29 cellular contexts compared by ENCODE assay signal in genomic region chr11:28738549-28738948, GRCh38.
A peak's percentile ranks its signal among the peaks of the same experiment; 100 is the strongest.
DNase-seq lines count a peak whose midpoint lies in the region; ATAC-seq and TF ChIP-seq lines count a peak whose summit lies in the region.
"Had no signal": no experiment of that assay in that cellular context is flagged by ENCODE, and none has a peak within 500 bp of the region (broad histone marks: within the 10 kb centered on the region; RNA-seq: fewer than 3 reads in every experiment).

No MANE protein-coding gene starts in this region.

- H3K9me3 ChIP-seq in adrenal gland (replicated peaks in 1 of 3) = no peaks in the 10 kb centered on the region
- H3K9me3 ChIP-seq: heart left ventricle, SK-N-SH, stomach, uterus had no signal

- intact Hi-C loops in adrenal gland (cut with DNase I) = no loop called here

- H3K4me3 ChIP-seq in AG10803 (ENCODE audit: low read length) = no peak overlapping the region
- no peak overlapping the region for H3K4me3 ChIP-seq in adrenal gland
- H3K4me3 ChIP-seq: heart left ventricle, stomach, uterus had no signal

- ATAC-seq in GM18505 (IDR thresholded peaks at IDR 0.05; ENCODE audit: unreplicated experiment) = no peak
- ATAC-seq: activated CD4-positive, CD25-positive, alpha-beta regulatory T cell treated with anti-CD3 and anti-CD28 coated beads, Interleukin-2, amount 50 U/mL, for 24 hours; activated T-cell treated with anti-CD3 and anti-CD28 coated beads, Interleukin-2, amount 50 U/mL, for 72 hours; heart left ventricle; naive thymus-derived CD8-positive, alpha-beta T cell; sciatic nerve; T-helper 17 cell had no signal

- TF ChIP-seq POLR2A in GM18505 (IDR thresholded peaks at IDR 0.05; ENCODE audit: borderline replicate concordance, extremely low read depth, insufficient read depth, insufficient read length) (no peak), adrenal gland (IDR thresholded peaks at IDR 0.05) (no peak)

- peak; percentile 39 for DNase-seq in AG10803 (ENCODE audit: low read depth)
- peak; percentile 43 for DNase-seq in M059J (ENCODE audit: low read depth)
- peak; percentile 21 for DNase-seq in amniotic epithelial cell (ENCODE audit: low read depth)
- DNase-seq in kidney glomerular epithelial cell (lab: John Stamatoyannopoulos, UW) = peak; percentile 22
- no peak for DNase-seq in MV-4-11 (lab: John Stamatoyannopoulos, UW)
- no peak for DNase-seq in adrenal gland
- DNase-seq in stimulated activated naive CD4-positive, alpha-beta T cell (lab: John Stamatoyannopoulos, UW) = no peak
- DNase-seq: activated CD4-positive, alpha-beta memory T cell treated with anti-CD3 and anti-CD28 coated beads for 36 hours; activated naive CD4-positive, alpha-beta T cell treated with Interleukin-2 at 50 U/mL for 16 hours; activated T-cell treated with anti-CD3 and anti-CD28 coated beads, Interleukin-2, amount 50 U/mL, for 72 hours; CD4-positive, alpha-beta memory T cell; effector CD8-positive, alpha-beta T cell; erythroblast; foreskin fibroblast; heart left ventricle; naive thymus-derived CD8-positive, alpha-beta T cell; NCI-H1417 treated with DMSO at 0.1 percent for 48 hours; NCI-H2029 treated with DMSO at 0.1 percent for 48 hours; NCI-H2227 treated with DMSO at 0.1 percent for 48 hours; NCI-H774; SK-N-SH; stimulated activated CD4-positive, alpha-beta T cell treated with anti-CD3 and anti-CD28 coated beads, Interleukin-12 subunit alpha, Interleukin-12 subunit beta, amount 100 ng/mL, for 4 hours; stimulated activated CD4-positive, alpha-beta T cell treated with anti-CD3 and anti-CD28 coated beads, Interleukin-2, amount 100 ng/mL, for 48 hours; stomach; T-helper 17 cell; uterus had no signal

- TF ChIP-seq CTCF in AG10803 (conservative IDR thresholded peaks at IDR 0.05; ENCODE audit: low read length) = no peak
- TF ChIP-seq CTCF in adrenal gland (IDR thresholded peaks at IDR 0.05) = no peak

- no peaks in the 10 kb centered on the region for H3K27me3 ChIP-seq in adrenal gland
- H3K27me3 ChIP-seq: heart left ventricle, stomach, uterus had no signal

- no peaks in the 10 kb centered on the region for H3K36me3 ChIP-seq in adrenal gland (replicated peaks in 1 of 2)
- H3K36me3 ChIP-seq: heart left ventricle, stomach, uterus had no signal

- H3K4me1 ChIP-seq in adrenal gland (replicated peaks in 1 of 2) = no peaks in the 10 kb centered on the region
- H3K4me1 ChIP-seq: heart left ventricle, uterus had no signal

- no peak overlapping the region for H3K27ac ChIP-seq in adrenal gland
- H3K27ac ChIP-seq: heart left ventricle, stomach, uterus had no signal

Comparison
In these comparisons a context has a peak if more than half of its experiments do, and no peak if none do; other contexts are left out.
1. DNase-seq: peak in AG10803 (single experiment), M059J (single experiment), amniotic epithelial cell (single experiment) and kidney glomerular epithelial cell (single experiment); none in MV-4-11 (single experiment), adrenal gland (0 of 7) and stimulated activated naive CD4-positive, alpha-beta T cell (0 of 6).